In the genomic region with DNA sequence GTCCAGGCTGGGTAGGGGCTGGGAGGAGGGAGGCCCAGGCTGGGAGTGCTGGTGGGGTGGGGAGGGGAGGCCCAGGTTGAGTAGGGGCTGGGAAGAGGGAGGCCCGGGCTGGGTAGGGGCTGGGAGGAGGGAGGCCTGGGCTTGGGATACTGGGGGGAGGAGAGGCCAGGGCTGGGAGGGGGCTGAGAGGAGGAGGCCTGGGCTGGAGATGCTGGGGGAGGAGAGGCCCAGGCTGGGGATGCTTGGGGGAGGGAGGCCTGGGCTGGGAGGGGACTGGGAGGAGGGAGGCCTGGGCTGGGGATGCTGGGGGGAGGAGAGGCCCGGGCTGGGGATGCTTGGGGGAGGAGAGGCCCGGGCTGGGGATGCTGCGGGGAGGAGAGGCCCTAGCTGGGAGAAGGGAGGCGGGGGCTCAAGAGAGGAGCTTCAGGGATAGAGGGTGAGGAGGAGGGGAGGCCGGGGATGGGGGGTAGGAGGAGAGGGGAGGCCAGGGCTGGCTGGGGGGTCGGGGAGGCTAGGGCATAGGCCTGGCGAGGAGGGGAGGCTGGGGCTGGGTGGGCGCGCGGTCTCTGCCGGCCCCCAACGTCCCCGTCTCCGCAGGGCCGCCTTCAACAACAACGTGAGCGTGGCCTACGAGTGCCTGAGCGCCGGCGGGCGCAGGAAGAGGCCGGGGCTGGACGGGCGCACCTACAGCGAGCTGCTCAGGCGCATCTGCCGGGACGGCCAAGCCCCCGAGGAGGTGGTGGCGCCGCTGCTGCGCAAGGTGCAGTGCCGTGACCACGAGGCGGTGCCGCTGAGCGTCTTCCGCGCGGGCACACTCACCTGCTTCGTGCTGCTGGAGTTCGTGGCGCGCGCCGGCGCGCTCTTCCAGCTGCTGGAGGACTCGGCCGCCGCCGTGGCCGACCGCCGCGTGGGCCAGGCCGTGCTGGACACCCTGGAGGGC, we compare ENCODE assay signal across 13 cellular contexts. TPM values are rescaled to one million over a fixed set of nuclear protein-coding genes. Genes with fewer than 3 reads are reported as not detected.
DNase-seq lines count a peak whose midpoint lies in the region; ATAC-seq and TF ChIP-seq lines count a peak whose summit lies in the region.
"Had no signal": no experiment of that assay in that cellular context is flagged by ENCODE, and none has a peak within 500 bp of the region (broad histone marks: within the 10 kb centered on the region; RNA-seq: fewer than 3 reads in every experiment).

No MANE protein-coding gene starts in this region.

- H3K4me3 ChIP-seq in CD8-positive, alpha-beta T cell (ENCODE audit: low read depth, low read length) = no peak overlapping the region
- H3K4me3 ChIP-seq: thoracic aorta had no signal

- no peaks in the 10 kb centered on the region for H3K27me3 Mint-ChIP-seq in CD8-positive, alpha-beta T cell (ENCODE audit: low read depth)
- H3K27me3 Mint-ChIP-seq in activated CD4-positive, alpha-beta T cell treated with anti-CD3 and anti-CD28 coated beads, Interleukin-2, amount 10 ng/mL, durations not matched to agents 7 days and 5 days = no peaks in the 10 kb centered on the region
- H3K27me3 Mint-ChIP-seq in endothelial cell (ENCODE audit: unreplicated experiment) = peaks cover 20% of the 10 kb centered on the region

- intact Hi-C loops in CD8-positive, alpha-beta T cell (cut with DNase I, micrococcal nuclease) = loop anchor here (1.0 to 10.0 kb wide), 2 partner anchors 13 to 146 kb away; a partner anchor contains a TSS

- H3K9me3 ChIP-seq in CD8-positive, alpha-beta T cell (ENCODE audit: low read length) = no peaks in the 10 kb centered on the region
- H3K9me3 ChIP-seq: thoracic aorta had no signal

- CTCF ChIA-PET in CD8-positive, alpha-beta T cell (lab: Charles Lee) = interaction anchor here (0.8 to 4.7 kb wide), 4 partner anchors 8 to 13 kb away, joined by 3 to 31 read pairs (median 6); a partner anchor contains a TSS
- CTCF ChIA-PET in activated CD4-positive, alpha-beta T cell treated with anti-CD3 and anti-CD28 coated beads, Interleukin-2, amount 10 ng/mL, durations not matched to agents 7 days and 5 days (lab: Charles Lee) = no interaction called here

- H3K27me3 ChIP-seq in CD8-positive, alpha-beta T cell (ENCODE audit: insufficient read depth, low read length) = no peaks in the 10 kb centered on the region

- peaks cover 12% of the 10 kb centered on the region for H3K4me1 ChIP-seq in CD8-positive, alpha-beta T cell (ENCODE audit: insufficient read depth, low read length)

- H3K4me1 Mint-ChIP-seq in CD8-positive, alpha-beta T cell (ENCODE audit: low read depth) = peaks cover 13% of the 10 kb centered on the region
- peaks cover 13% of the 10 kb centered on the region for H3K4me1 Mint-ChIP-seq in activated CD4-positive, alpha-beta T cell treated with anti-CD3 and anti-CD28 coated beads, Interleukin-2, amount 10 ng/mL, durations not matched to agents 7 days and 5 days
- H3K4me1 Mint-ChIP-seq in endothelial cell (ENCODE audit: unreplicated experiment) = peaks cover 9% of the 10 kb centered on the region

- H3K27ac Mint-ChIP-seq in CD8-positive, alpha-beta T cell = no peak overlapping the region
- no peak overlapping the region for H3K27ac Mint-ChIP-seq in activated CD4-positive, alpha-beta T cell treated with anti-CD3 and anti-CD28 coated beads, Interleukin-2, amount 10 ng/mL, durations not matched to agents 7 days and 5 days
- H3K27ac Mint-ChIP-seq in endothelial cell (ENCODE audit: unreplicated experiment) = no peak overlapping the region
- H3K27ac Mint-ChIP-seq: brain had no signal

- peak; percentile 46 to 81 (median 59) for DNase-seq in CD8-positive, alpha-beta T cell
- DNase-seq in activated CD4-positive, alpha-beta T cell treated with anti-CD3 and anti-CD28 coated beads, Interleukin-2, amount 10 ng/mL, durations not matched to agents 7 days and 5 days = peak; percentile 33
- DNase-seq in epidermal melanocyte (ENCODE audit: insufficient read length, low spot score) = peak; percentile 59
- peak; percentile 81 for DNase-seq in retina
- DNase-seq in kidney glomerular epithelial cell (lab: John Stamatoyannopoulos, UW) = no peak
- DNase-seq in endothelial cell (ENCODE audit: low spot score) = no peak
- DNase-seq: DMS153, NCI-H2227 treated with DMSO at 0.1 percent for 48 hours had no signal

- TF ChIP-seq CTCF in CD8-positive, alpha-beta T cell (IDR thresholded peaks at IDR 0.05) = peak; percentile 46
- no peak for TF ChIP-seq CTCF in endothelial cell (IDR thresholded peaks at IDR 0.05; ENCODE audit: unreplicated experiment)

- H3K36me3 Mint-ChIP-seq in CD8-positive, alpha-beta T cell = peaks cover 6% of the 10 kb centered on the region
- H3K36me3 Mint-ChIP-seq in activated CD4-positive, alpha-beta T cell treated with anti-CD3 and anti-CD28 coated beads, Interleukin-2, amount 10 ng/mL, durations not matched to agents 7 days and 5 days (ENCODE audit: low read depth) = peaks cover 9% of the 10 kb centered on the region
- H3K36me3 Mint-ChIP-seq in endothelial cell (ENCODE audit: low read depth, unreplicated experiment) = peaks cover 12% of the 10 kb centered on the region

- no peaks in the 10 kb centered on the region for H3K36me3 ChIP-seq in CD8-positive, alpha-beta T cell (ENCODE audit: insufficient read depth, low read length)

- POLR2A ChIA-PET in CD8-positive, alpha-beta T cell (lab: Charles Lee) = interaction anchor here (1.2 to 1.4 kb wide), 2 partner anchors 26 to 142 kb away, joined by 3 to 4 read pairs; a partner anchor contains a TSS
- POLR2A ChIA-PET in activated CD4-positive, alpha-beta T cell treated with anti-CD3 and anti-CD28 coated beads, Interleukin-2, amount 10 ng/mL, durations not matched to agents 7 days and 5 days (lab: Charles Lee) = no interaction called here

- ATAC-seq in CD8-positive, alpha-beta T cell = peak; percentile 98
- ATAC-seq in HG03095 (IDR thresholded peaks at IDR 0.05; ENCODE audit: unreplicated experiment) = no peak
- no peak for ATAC-seq in HG02885 (IDR thresholded peaks at IDR 0.05; ENCODE audit: poor library complexity, unreplicated experiment)

- H3K27ac ChIP-seq in CD8-positive, alpha-beta T cell (ENCODE audit: low read depth, low read length) = no peak overlapping the region
- H3K27ac ChIP-seq: thoracic aorta had no signal

- H3K4me3 Mint-ChIP-seq in CD8-positive, alpha-beta T cell = peak overlapping the region; percentile 29
- no peak overlapping the region for H3K4me3 Mint-ChIP-seq in activated CD4-positive, alpha-beta T cell treated with anti-CD3 and anti-CD28 coated beads, Interleukin-2, amount 10 ng/mL, durations not matched to agents 7 days and 5 days
- no peak overlapping the region for H3K4me3 Mint-ChIP-seq in endothelial cell (ENCODE audit: unreplicated experiment)
- H3K4me3 Mint-ChIP-seq: brain had no signal

- H3K9me3 Mint-ChIP-seq in CD8-positive, alpha-beta T cell = no peaks in the 10 kb centered on the region
- H3K9me3 Mint-ChIP-seq in activated CD4-positive, alpha-beta T cell treated with anti-CD3 and anti-CD28 coated beads, Interleukin-2, amount 10 ng/mL, durations not matched to agents 7 days and 5 days = no peaks in the 10 kb centered on the region
- H3K9me3 Mint-ChIP-seq in endothelial cell (ENCODE audit: unreplicated experiment) = no peaks in the 10 kb centered on the region

RNA-seq across cellular contexts. Expression of a gene that starts 11.3 kb away (rescaled TPM):
- 10 to 100 TPM; 17.3 to 19.5 TPM for total RNA-seq in CD8-positive, alpha-beta T cell
- 10 to 100 TPM; 21.6 to 27.1 TPM for total RNA-seq in activated CD4-positive, alpha-beta T cell treated with anti-CD3 and anti-CD28 coated beads, Interleukin-2, amount 10 ng/mL, durations not matched to agents 7 days and 5 days
- 18.0 TPM for total RNA-seq in endothelial cell (ENCODE audit: unreplicated experiment)

RNA-seq across cellular contexts. Expression of a gene that starts 13.0 kb away (rescaled TPM):
- 10 to 100 TPM; 37.1 to 45.8 TPM for total RNA-seq in CD8-positive, alpha-beta T cell
- 10 to 100 TPM; 43.7 to 50.8 TPM for total RNA-seq in activated CD4-positive, alpha-beta T cell treated with anti-CD3 and anti-CD28 coated beads, Interleukin-2, amount 10 ng/mL, durations not matched to agents 7 days and 5 days
- total RNA-seq in endothelial cell (ENCODE audit: unreplicated experiment) = 126 TPM

RNA-seq across cellular contexts. Expression of a gene that starts 22.3 kb away (rescaled TPM):
- total RNA-seq in CD8-positive, alpha-beta T cell = under 1 TPM in 1 of 2 experiments, not detected in 1; 0.19 TPM
- total RNA-seq in activated CD4-positive, alpha-beta T cell treated with anti-CD3 and anti-CD28 coated beads, Interleukin-2, amount 10 ng/mL, durations not matched to agents 7 days and 5 days = under 1 TPM in 1 of 2 experiments, not detected in 1; 0.15 TPM
- total RNA-seq in endothelial cell (ENCODE audit: unreplicated experiment) = 6.5 TPM
- total RNA-seq: mononuclear cell had no signal

RNA-seq across cellular contexts. Expression of a gene that starts 25.3 kb away (rescaled TPM):
- 100 to 1,000 TPM; 117 to 119 TPM for total RNA-seq in CD8-positive, alpha-beta T cell
- 10 to 100 TPM; 44.5 to 47.4 TPM for total RNA-seq in activated CD4-positive, alpha-beta T cell treated with anti-CD3 and anti-CD28 coated beads, Interleukin-2, amount 10 ng/mL, durations not matched to agents 7 days and 5 days
- total RNA-seq in endothelial cell (ENCODE audit: unreplicated experiment) = not detected

RNA-seq across cellular contexts. Expression of a gene that starts 53.8 kb away (rescaled TPM):
- 10 to 100 TPM; 76.2 to 81.2 TPM for total RNA-seq in CD8-positive, alpha-beta T cell
- 100 to 1,000 TPM; 233 TPM for total RNA-seq in activated CD4-positive, alpha-beta T cell treated with anti-CD3 and anti-CD28 coated beads, Interleukin-2, amount 10 ng/mL, durations not matched to agents 7 days and 5 days
- total RNA-seq in endothelial cell (ENCODE audit: unreplicated experiment) = 353 TPM

Comparison
In these comparisons a context has a peak if more than half of its experiments do, and no peak if none do; other contexts are left out.
1. DNase-seq: peak in CD8-positive, alpha-beta T cell (7 of 7), activated CD4-positive, alpha-beta T cell treated with anti-CD3 and anti-CD28 coated beads, Interleukin-2, amount 10 ng/mL, durations not matched to agents 7 days and 5 days (single experiment), epidermal melanocyte (single experiment) and retina (single experiment); none in kidney glomerular epithelial cell (single experiment) and endothelial cell (single experiment).